In genomic region chr7:74130518-74130917, GRCh38 we compare ENCODE assay signal across 6 cellular contexts.
"Had no signal": no experiment of that assay in that cellular context is flagged by ENCODE, and none has a peak within 500 bp of the region (broad histone marks: within the 10 kb centered on the region; RNA-seq: fewer than 3 reads in every experiment).

No MANE protein-coding gene starts in this region.

- H3K9ac ChIP-seq: GM23248 had no signal

- H2AFZ ChIP-seq: GM23248 had no signal

- H3K9me3 ChIP-seq: HAP-1 had no signal

- FAIRE-seq: HTR-8/SVneo had no signal

- H3K27ac ChIP-seq: GM23248 had no signal

- H3K4me3 ChIP-seq: GM23248, HAP-1 had no signal

- DNase-seq: GM23248, GOT3, H7, KG1 had no signal

- H3K36me3 ChIP-seq: HAP-1 had no signal

- H3K4me1 ChIP-seq: HAP-1 had no signal
